Comparison of ENCODE assay signal across 1 cellular context in genomic region chr10:130136214-130137076, GRCh38.
A peak's percentile ranks its signal among the peaks of the same experiment; 100 is the strongest.
TF ChIP-seq lines count a peak whose summit lies in the region.

TSS of gene GLRX3 (plus strand) at chr10:130136391. CDS start at chr10:130136421, 30 bp downstream.

TF ChIP-seq in WTC11, 78 proteins besides CTCF, POLR2A, EP300 and RAD21 (continued from another document):
- TF ChIP-seq ZNF512 (CRISPR knock-in tag; IDR thresholded peaks at IDR 0.05; ENCODE audit: borderline replicate concordance) (no peak), MLX (CRISPR knock-in tag; IDR thresholded peaks at IDR 0.05) (no peak), FOXP4 (CRISPR knock-in tag; IDR thresholded peaks at IDR 0.05) (no peak), ZSCAN18 (CRISPR knock-in tag; IDR thresholded peaks at IDR 0.05) (no peak), ELF4 (CRISPR knock-in tag; IDR thresholded peaks at IDR 0.05; ENCODE audit: low read depth) (no peak), NFYB (CRISPR knock-in tag; conservative IDR thresholded peaks at IDR 0.05; ENCODE audit: low read depth) (no peak), RELA (CRISPR knock-in tag; IDR thresholded peaks at IDR 0.05; ENCODE audit: borderline replicate concordance) (peak; percentile 70; the same call in 1 of the 2 replicates), JUN (CRISPR knock-in tag; IDR thresholded peaks at IDR 0.05) (no peak), USF1 (CRISPR knock-in tag; IDR thresholded peaks at IDR 0.05) (0 out of 2 replicates have a peak, but pooled peaks have one; percentile 37), ZNF219 (CRISPR knock-in tag; IDR thresholded peaks at IDR 0.05; ENCODE audit: borderline replicate concordance) (peak; percentile 60; the same call in 1 of the 2 replicates), ZBTB43 (CRISPR knock-in tag; IDR thresholded peaks at IDR 0.05) (0 out of 2 replicates have a peak, but pooled peaks have one; percentile 43), PRDM15 (CRISPR knock-in tag; IDR thresholded peaks at IDR 0.05) (no peak), ZNF416 (CRISPR knock-in tag; IDR thresholded peaks at IDR 0.05) (no peak), TCF7 (CRISPR knock-in tag; IDR thresholded peaks at IDR 0.05; ENCODE audit: low read depth) (no peak), CREB1 (CRISPR knock-in tag; IDR thresholded peaks at IDR 0.05) (no peak), ZNF232 (CRISPR knock-in tag; IDR thresholded peaks at IDR 0.05) (0 out of 2 replicates have a peak, but pooled peaks have one; percentile 57), ZNF425 (CRISPR knock-in tag; conservative IDR thresholded peaks at IDR 0.05) (no peak), ETV6 (CRISPR knock-in tag; IDR thresholded peaks at IDR 0.05) (0 out of 2 replicates have a peak, but pooled peaks have one; percentile 39), USF2 (CRISPR knock-in tag; IDR thresholded peaks at IDR 0.05) (no peak), ZNF423 (CRISPR knock-in tag; IDR thresholded peaks at IDR 0.05) (no peak), ZNF121 (CRISPR knock-in tag; IDR thresholded peaks at IDR 0.05) (no peak), FOXJ3 (CRISPR knock-in tag; IDR thresholded peaks at IDR 0.05; ENCODE audit: borderline replicate concordance) (no peak), ZNF263 (CRISPR knock-in tag; IDR thresholded peaks at IDR 0.05; ENCODE audit: low read depth) (no peak), FOXK1 (CRISPR knock-in tag; IDR thresholded peaks at IDR 0.05) (peak; percentile 56; the same call in 1 of the 2 replicates), E2F1 (CRISPR knock-in tag; IDR thresholded peaks at IDR 0.05) (no peak), SMAD3 (CRISPR knock-in tag; IDR thresholded peaks at IDR 0.05; ENCODE audit: borderline replicate concordance) (no peak), FOXP1 (CRISPR knock-in tag; IDR thresholded peaks at IDR 0.05; ENCODE audit: borderline replicate concordance) (no peak; the same call in 1 of the 2 replicates), TEAD4 (CRISPR knock-in tag; IDR thresholded peaks at IDR 0.05) (no peak)
